Comparison of ENCODE assay signal across 9 cellular contexts in genomic region chr1:203324103-203325003, GRCh38. TPM values are rescaled to one million over a fixed set of nuclear protein-coding genes. Genes with fewer than 3 reads are reported as not detected.
DNase-seq lines count a peak whose midpoint lies in the region; ATAC-seq and TF ChIP-seq lines count a peak whose summit lies in the region.
"Had no signal": no experiment of that assay in that cellular context is flagged by ENCODE, and none has a peak within 500 bp of the region (broad histone marks: within the 10 kb centered on the region; RNA-seq: fewer than 3 reads in every experiment).

No MANE protein-coding gene starts in this region.

- TF ChIP-seq EP300 in esophagus muscularis mucosa (IDR thresholded peaks at IDR 0.05) = no peak

- H4K20me1 ChIP-seq in KMS-11 (ENCODE audit: insufficient read depth) = no peaks in the 10 kb centered on the region

- peaks cover 91% of the 10 kb centered on the region for H3K4me1 Mint-ChIP-seq in stimulated activated effector memory CD8-positive, alpha-beta T cell treated with anti-CD3 and anti-CD28 coated beads, Interleukin-12 subunit alpha, Interleukin-12 subunit beta, amount 100 ng/mL, for 72 hours

- H2AFZ ChIP-seq in KMS-11 (ENCODE audit: low read depth) = peak overlapping the region; percentile 12; the same call in 1 of the 2 replicates

- 71% methylated on average over 14 of the region's 15 CpGs for WGBS in esophagus muscularis mucosa

- TF ChIP-seq POLR2A in esophagus muscularis mucosa (IDR thresholded peaks at IDR 0.05; ENCODE audit: low read depth) = no peak

- ATAC-seq in stimulated activated effector memory CD8-positive, alpha-beta T cell treated with anti-CD3 and anti-CD28 coated beads, Interleukin-12 subunit alpha, Interleukin-12 subunit beta, amount 100 ng/mL, for 72 hours = peak; percentile 1
- ATAC-seq in HG02798 (IDR thresholded peaks at IDR 0.05; ENCODE audit: poor library complexity, unreplicated experiment) = no peak
- no peak for ATAC-seq in GM18907 (IDR thresholded peaks at IDR 0.05; ENCODE audit: unreplicated experiment)

- H3K4me3 ChIP-seq in KMS-11 (IDR thresholded peaks at IDR 0.05; ENCODE audit: insufficient read depth, low read depth, low read length) (peak overlapping the region; percentile 95), WERI-Rb-1 (ENCODE audit: low read depth, low read length) (no peak overlapping the region), esophagus muscularis mucosa (no peak overlapping the region)

- H3K27ac ChIP-seq in KMS-11 = peak overlapping the region; percentile 89
- peak overlapping the region; percentile 98 for H3K27ac ChIP-seq in WERI-Rb-1
- peak overlapping the region; percentile 92 to 95 (median 94) for H3K27ac ChIP-seq in esophagus muscularis mucosa (replicated peaks in 1 of 4)

- H3K4me2 ChIP-seq in KMS-11 = peak overlapping the region; percentile 100

- no peaks in the 10 kb centered on the region for H3K9me3 ChIP-seq in WERI-Rb-1 (ENCODE audit: severe bottlenecking)
- no peaks in the 10 kb centered on the region for H3K9me3 ChIP-seq in esophagus muscularis mucosa

- peak overlapping the region; percentile 83 for H3K27ac Mint-ChIP-seq in stimulated activated effector memory CD8-positive, alpha-beta T cell treated with anti-CD3 and anti-CD28 coated beads, Interleukin-12 subunit alpha, Interleukin-12 subunit beta, amount 100 ng/mL, for 72 hours

- peak overlapping the region; percentile 37 for H3K9ac ChIP-seq in KMS-11

- H3K9me3 Mint-ChIP-seq in stimulated activated effector memory CD8-positive, alpha-beta T cell treated with anti-CD3 and anti-CD28 coated beads, Interleukin-12 subunit alpha, Interleukin-12 subunit beta, amount 100 ng/mL, for 72 hours = no peaks in the 10 kb centered on the region

- H3K27me3 ChIP-seq in KMS-11 (ENCODE audit: insufficient read depth, low read depth) (no peaks in the 10 kb centered on the region), WERI-Rb-1 (ENCODE audit: insufficient read depth, low read depth, severe bottlenecking) (no peaks in the 10 kb centered on the region), esophagus muscularis mucosa (no peaks in the 10 kb centered on the region)

- H3K36me3 Mint-ChIP-seq in stimulated activated effector memory CD8-positive, alpha-beta T cell treated with anti-CD3 and anti-CD28 coated beads, Interleukin-12 subunit alpha, Interleukin-12 subunit beta, amount 100 ng/mL, for 72 hours = peaks cover 18% of the 10 kb centered on the region

- H3K4me1 ChIP-seq in KMS-11 (ENCODE audit: low read depth, poor library complexity, severe bottlenecking) = peaks cover 93% of the 10 kb centered on the region
- peaks cover 71 to 89% (median 82%) of the 10 kb centered on the region in 4 donors for H3K4me1 ChIP-seq in esophagus muscularis mucosa

- no peak for DNase-seq in WERI-Rb-1
- no peak for DNase-seq in esophagus muscularis mucosa (ENCODE audit: extremely low spot score)
- no peak for DNase-seq in stimulated activated effector memory CD8-positive, alpha-beta T cell treated with anti-CD3 and anti-CD28 coated beads, Interleukin-12 subunit alpha, Interleukin-12 subunit beta, amount 100 ng/mL, for 72 hours (ENCODE audit: low spot score in 2 of 2)
- no peak for DNase-seq in HuH-7.5 (ENCODE audit: low spot score)
- DNase-seq in iPS-NIHi7 (ENCODE audit: extremely low spot score) = no peak

- intact Hi-C loops in esophagus muscularis mucosa (cut with DNase I) = no loop called here

- 0 out of 2 replicates have a peak, but pooled peaks cover 14% of the 10 kb centered on the region for H3K79me2 ChIP-seq in KMS-11 (ENCODE audit: insufficient read depth, low read depth)

- TF ChIP-seq CTCF in KMS-11 (conservative IDR thresholded peaks at IDR 0.05; ENCODE audit: low read depth, low read length) (no peak), WERI-Rb-1 (IDR thresholded peaks at IDR 0.05; ENCODE audit: low read depth, low read length) (no peak), esophagus muscularis mucosa (IDR thresholded peaks at IDR 0.05) (no peak)

- H3K4me3 Mint-ChIP-seq in stimulated activated effector memory CD8-positive, alpha-beta T cell treated with anti-CD3 and anti-CD28 coated beads, Interleukin-12 subunit alpha, Interleukin-12 subunit beta, amount 100 ng/mL, for 72 hours = peak overlapping the region; percentile 79

- H3K36me3 ChIP-seq in KMS-11 (ENCODE audit: insufficient read depth) (no peaks in the 10 kb centered on the region), WERI-Rb-1 (no peaks in the 10 kb centered on the region), esophagus muscularis mucosa (no peaks in the 10 kb centered on the region)

RNA-seq across cellular contexts. Expression of gene BTG2, which starts 19.0 kb away (rescaled TPM):
- 100 to 1,000 TPM in 3 of 4 donors, 10 to 100 TPM in 1; 67.7 to 656 (median 159) TPM for total RNA-seq in esophagus muscularis mucosa

RNA-seq across cellular contexts. Expression of gene FMOD, which starts 26.6 kb away (rescaled TPM):
- total RNA-seq in esophagus muscularis mucosa = 10 to 100 TPM; 24.5 to 36.8 (median 33.8) TPM
- total RNA-seq: HT1080 had no signal
